In genomic region chr18:44816028-44816427, GRCh38 we compare ENCODE assay signal across 8 cellular contexts.
"Had no signal": no experiment of that assay in that cellular context is flagged by ENCODE, and none has a peak within 500 bp of the region (broad histone marks: within the 10 kb centered on the region; RNA-seq: fewer than 3 reads in every experiment).

No MANE protein-coding gene starts in this region.

- H3K36me3 ChIP-seq: adrenal gland, ovary had no signal

- H3K27ac ChIP-seq: adrenal gland, ovary, testis had no signal

- H3K4me1 ChIP-seq: adrenal gland, testis had no signal

- H3K4me3 ChIP-seq: adrenal gland, ovary, testis had no signal

- H3K27me3 ChIP-seq: adrenal gland, ovary, testis had no signal

- H3K9me3 ChIP-seq: adrenal gland, ovary, testis had no signal

- DNase-seq: activated naive CD4-positive, alpha-beta T cell treated with anti-CD3 and anti-CD28 coated beads, Interleukin-2, amount 50 U/mL, for 16 hours; adrenal gland; erythroblast; ovary; stimulated activated CD4-positive, alpha-beta T cell treated with anti-CD3 and anti-CD28 coated beads, Interleukin-4, amount 100 ng/mL, for 1 hour; stimulated activated naive CD8-positive, alpha-beta T cell treated with anti-CD3 and anti-CD28 coated beads, Interleukin-15, amount 100 ng/mL, for 72 hours; T-helper 17 cell; testis had no signal
